ENCODE assay signal across 9 cellular contexts in genomic region chr3:153221748-153222162, GRCh38. TPM values are rescaled to one million over a fixed set of nuclear protein-coding genes. Genes with fewer than 3 reads are reported as not detected.
DNase-seq lines count a peak whose midpoint lies in the region; ATAC-seq, FAIRE-seq and TF ChIP-seq lines count a peak whose summit lies in the region.
"Had no signal": no experiment of that assay in that cellular context is flagged by ENCODE, and none has a peak within 500 bp of the region (broad histone marks: within the 10 kb centered on the region; RNA-seq: fewer than 3 reads in every experiment).

No MANE protein-coding gene starts in this region.

- ATAC-seq in GM18517 (IDR thresholded peaks at IDR 0.05; ENCODE audit: unreplicated experiment), result peak; percentile 83
- peak; percentile 88 for ATAC-seq in HG03045 (IDR thresholded peaks at IDR 0.05; ENCODE audit: unreplicated experiment)
- ATAC-seq in heart right ventricle, result peak; percentile 90 to 100 (median 98)

- H3K4me1 ChIP-seq in SJCRH30, result 0 out of 2 replicates have a peak, but pooled peaks cover 4% of the 10 kb centered on the region
- peaks cover 0 to 47% (median 17%) of the 10 kb centered on the region in 9 donors for H3K4me1 ChIP-seq in heart right ventricle
- no peaks in the 10 kb centered on the region for H3K4me1 ChIP-seq in small intestine (ENCODE audit: control insufficient read depth in 2 of 2, insufficient read depth in 1 of 2, low read depth in 1 of 2, low read length in 1 of 2)

- no peak for TF ChIP-seq CTCF in heart right ventricle (IDR thresholded peaks at IDR 0.05)

- no peaks in the 10 kb centered on the region for H3K36me3 Mint-ChIP-seq in activated naive CD4-positive, alpha-beta T cell treated with anti-CD3 and anti-CD28 coated beads for 36 hours (ENCODE audit: low read depth)

- H3K4me3 ChIP-seq in SJCRH30 (no peak overlapping the region), heart right ventricle (peak overlapping the region in 3 of 10 donors; percentile 3 to 17 (median 17)), small intestine (ENCODE audit: low read depth in 1 of 2, low read length in 2 of 2) (no peak overlapping the region)

- no peaks in the 10 kb centered on the region for H3K9me3 ChIP-seq in SJCRH30 (replicated peaks)
- H3K9me3 ChIP-seq in heart right ventricle, result no peaks in the 10 kb centered on the region
- no peaks in the 10 kb centered on the region for H3K9me3 ChIP-seq in small intestine (ENCODE audit: control insufficient read depth, low read depth)

- H3K27ac ChIP-seq in SJCRH30, result peak overlapping the region; percentile 30; the same call in 1 of the 2 replicates
- peak overlapping the region; percentile 35 to 87 (median 66) for H3K27ac ChIP-seq in heart right ventricle
- H3K27ac ChIP-seq in small intestine (ENCODE audit: low read depth in 1 of 2, low read length in 1 of 2), result peak overlapping the region in 1 of 2 donors; percentile 40

- peak overlapping the region; percentile 85 for H3K27ac Mint-ChIP-seq in activated naive CD4-positive, alpha-beta T cell treated with anti-CD3 and anti-CD28 coated beads for 36 hours

- no peaks in the 10 kb centered on the region for H3K9me3 Mint-ChIP-seq in activated naive CD4-positive, alpha-beta T cell treated with anti-CD3 and anti-CD28 coated beads for 36 hours

- CTCF ChIA-PET in activated naive CD4-positive, alpha-beta T cell treated with anti-CD3 and anti-CD28 coated beads for 36 hours (lab: Charles Lee), result interaction anchor here (1.1 to 1.2 kb wide), 2 partner anchors 58 to 176 kb away, joined by 3 to 4 read pairs; no protein-coding TSS in a partner anchor

- H3K27me3 ChIP-seq in SJCRH30, result no peaks in the 10 kb centered on the region
- H3K27me3 ChIP-seq in heart right ventricle, result no peaks in the 10 kb centered on the region
- H3K27me3 ChIP-seq in small intestine (ENCODE audit: control insufficient read depth in 2 of 2, insufficient read depth in 2 of 2, low read length in 2 of 2), result no peaks in the 10 kb centered on the region
- H3K27me3 ChIP-seq: dorsolateral prefrontal cortex had no signal

- WGBS in heart right ventricle, 2 donors, result 10 to 13% methylated on average over 9 of the region's 9 CpGs
- WGBS in small intestine, 3 donors, result 35 to 73% (median 62%) methylated on average over 9 of the region's 9 CpGs

- DNase-seq in SJCRH30 (peak; percentile 51 to 57), heart right ventricle (peak; percentile 27 to 79), small intestine (peak; percentile 39), COR-L47 (lab: John Stamatoyannopoulos, UW) (no peak), COLO668 (lab: John Stamatoyannopoulos, UW; ENCODE audit: unreplicated experiment) (no peak)
- peak; percentile 73 for DNase-seq in activated naive CD4-positive, alpha-beta T cell treated with anti-CD3 and anti-CD28 coated beads for 36 hours

- intact Hi-C loops in activated naive CD4-positive, alpha-beta T cell treated with anti-CD3 and anti-CD28 coated beads for 36 hours (cut with micrococcal nuclease), result loop anchor here (1.0 to 2.0 kb wide), 6 partner anchors 11 to 401 kb away; no protein-coding TSS in a partner anchor
- intact Hi-C loops in heart right ventricle (cut with DNase I), result loop anchor here in 1 of 10 donors (5.0 to 10.0 kb wide), 2 partner anchors 59 to 63 kb away; partner anchors contain the start of gene RAP2B

- H3K27me3 Mint-ChIP-seq in activated naive CD4-positive, alpha-beta T cell treated with anti-CD3 and anti-CD28 coated beads for 36 hours (ENCODE audit: low read depth), result no peaks in the 10 kb centered on the region

- H3K4me3 Mint-ChIP-seq in activated naive CD4-positive, alpha-beta T cell treated with anti-CD3 and anti-CD28 coated beads for 36 hours, result peak overlapping the region; percentile 66

- H3K4me1 Mint-ChIP-seq in activated naive CD4-positive, alpha-beta T cell treated with anti-CD3 and anti-CD28 coated beads for 36 hours (ENCODE audit: low read depth), result peaks cover 53% of the 10 kb centered on the region

- no peaks in the 10 kb centered on the region for H3K36me3 ChIP-seq in SJCRH30
- H3K36me3 ChIP-seq in heart right ventricle, result no peaks in the 10 kb centered on the region
- H3K36me3 ChIP-seq in small intestine (ENCODE audit: control insufficient read depth in 2 of 2, insufficient read depth in 2 of 2, low read length in 2 of 2), result no peaks in the 10 kb centered on the region

- FAIRE-seq in small intestine (lab: Jason Lieb, UNC), result no peak

RNA-seq across cellular contexts. Expression of gene RAP2B, which starts 59.7 kb away (rescaled TPM):
- total RNA-seq in SJCRH30 (2014; rRNA removed; shearing (Covaris generic)), result 13.7 and 13.9 TPM in 2 replicates
- total RNA-seq in activated naive CD4-positive, alpha-beta T cell treated with anti-CD3 and anti-CD28 coated beads for 36 hours, result 1 to 10 TPM; 8.6 to 8.7 TPM
- total RNA-seq in heart right ventricle, result 10 to 100 TPM in 1 of 10 donors, 1 to 10 TPM in 9; 2.4 to 11.1 (median 3.6) TPM
- polyA plus RNA-seq in heart right ventricle, result 1 to 10 TPM; 1.1 to 1.3 TPM
- polyA plus RNA-seq in small intestine, result 1 to 10 TPM; 2.0 to 3.3 (median 2.2) TPM

Comparison
In these comparisons a context has a peak if more than half of its experiments do, and no peak if none do; other contexts are left out.
1. DNase-seq: peak in SJCRH30 (2 of 2), activated naive CD4-positive, alpha-beta T cell treated with anti-CD3 and anti-CD28 coated beads for 36 hours (single experiment), heart right ventricle (2 of 2) and small intestine (single experiment); none in COR-L47 (single experiment) and COLO668 (single experiment).
2. Peak in every context shown above with its lines, with median percentiles within 50 percentile points of each other: ATAC-seq.